ENCODE assay signal across 1 cellular context in the genomic region with DNA sequence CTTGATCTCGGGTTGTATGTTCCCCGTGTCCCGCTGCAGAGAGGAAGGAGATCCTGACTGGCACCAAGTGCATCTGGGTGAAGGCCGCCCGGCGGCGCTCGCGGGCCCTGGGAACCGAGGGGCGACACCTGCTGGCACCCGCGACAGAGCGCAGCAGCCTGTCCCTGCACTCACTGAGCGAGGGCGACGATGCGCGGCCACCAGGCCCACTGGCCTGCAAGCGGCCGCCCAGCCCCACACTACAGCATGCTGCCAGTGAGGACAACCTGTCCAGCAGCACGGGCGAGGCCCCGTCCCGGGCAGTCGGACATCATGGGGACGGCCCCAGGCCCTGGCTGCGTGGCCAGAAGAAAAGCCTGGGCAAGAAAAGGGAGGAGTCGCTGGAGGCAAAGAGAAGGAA.
TF ChIP-seq lines count a peak whose summit lies in the region.

No MANE protein-coding gene starts in this region.

TF ChIP-seq in IMR-90, 13 proteins besides CTCF, POLR2A, EP300 and RAD21:
- TF ChIP-seq FOS (IDR thresholded peaks at IDR 0.05; ENCODE audit: low read depth, low read length) (no peak), RFX5 (IDR thresholded peaks at IDR 0.05; ENCODE audit: low read depth, low read length) (no peak), BHLHE40 (IDR thresholded peaks at IDR 0.05; ENCODE audit: low read depth, low read length) (no peak), RCOR1 (IDR thresholded peaks at IDR 0.05; ENCODE audit: insufficient replicate concordance, low read length) (no peak), NFE2L2 (IDR thresholded peaks at IDR 0.05; ENCODE audit: low read depth, low read length) (no peak), MAFK (IDR thresholded peaks at IDR 0.05; ENCODE audit: low read depth, low read length) (no peak), MAZ (IDR thresholded peaks at IDR 0.05; ENCODE audit: borderline replicate concordance, low read depth, low read length) (no peak), SMC3 (IDR thresholded peaks at IDR 0.05; ENCODE audit: low read depth, low read length) (no peak), MXI1 (IDR thresholded peaks at IDR 0.05; ENCODE audit: borderline replicate concordance, low read depth, low read length) (no peak), CEBPB (IDR thresholded peaks at IDR 0.05; ENCODE audit: low read depth, low read length) (no peak), CHD1 (IDR thresholded peaks at IDR 0.05; ENCODE audit: low read depth, low read length) (no peak)
- TF ChIP-seq, protein P1, sequence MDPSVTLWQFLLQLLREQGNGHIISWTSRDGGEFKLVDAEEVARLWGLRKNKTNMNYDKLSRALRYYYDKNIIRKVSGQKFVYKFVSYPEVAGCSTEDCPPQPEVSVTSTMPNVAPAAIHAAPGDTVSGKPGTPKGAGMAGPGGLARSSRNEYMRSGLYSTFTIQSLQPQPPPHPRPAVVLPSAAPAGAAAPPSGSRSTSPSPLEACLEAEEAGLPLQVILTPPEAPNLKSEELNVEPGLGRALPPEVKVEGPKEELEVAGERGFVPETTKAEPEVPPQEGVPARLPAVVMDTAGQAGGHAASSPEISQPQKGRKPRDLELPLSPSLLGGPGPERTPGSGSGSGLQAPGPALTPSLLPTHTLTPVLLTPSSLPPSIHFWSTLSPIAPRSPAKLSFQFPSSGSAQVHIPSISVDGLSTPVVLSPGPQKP (IDR thresholded peaks at IDR 0.05; ENCODE audit: borderline replicate concordance, low read depth, low read length), result no peak
- TF ChIP-seq, protein P2, sequence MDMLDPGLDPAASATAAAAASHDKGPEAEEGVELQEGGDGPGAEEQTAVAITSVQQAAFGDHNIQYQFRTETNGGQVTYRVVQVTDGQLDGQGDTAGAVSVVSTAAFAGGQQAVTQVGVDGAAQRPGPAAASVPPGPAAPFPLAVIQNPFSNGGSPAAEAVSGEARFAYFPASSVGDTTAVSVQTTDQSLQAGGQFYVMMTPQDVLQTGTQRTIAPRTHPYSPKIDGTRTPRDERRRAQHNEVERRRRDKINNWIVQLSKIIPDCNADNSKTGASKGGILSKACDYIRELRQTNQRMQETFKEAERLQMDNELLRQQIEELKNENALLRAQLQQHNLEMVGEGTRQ (IDR thresholded peaks at IDR 0.05; ENCODE audit: low read depth, low read length), result no peak
